In genomic region chr1:154772611-154773515, GRCh38 we compare ENCODE assay signal across 13 cellular contexts.
DNase-seq lines count a peak whose midpoint lies in the region; ATAC-seq and TF ChIP-seq lines count a peak whose summit lies in the region.
"Had no signal": no experiment of that assay in that cellular context is flagged by ENCODE, and none has a peak within 500 bp of the region (broad histone marks: within the 10 kb centered on the region; RNA-seq: fewer than 3 reads in every experiment).

No MANE protein-coding gene starts in this region.

- H4K20me1 ChIP-seq in DND-41 (ENCODE audit: insufficient read depth, low read length): no peaks in the 10 kb centered on the region

- CTCF ChIA-PET in CD4-positive, alpha-beta T cell (lab: Charles Lee): interaction anchor here (1.3 kb wide), 2 partner anchors 47 to 106 kb away, joined by 3 read pairs; no protein-coding TSS in a partner anchor
- CTCF ChIA-PET in T-cell (lab: Charles Lee): interaction anchor here in 1 of 2 donors (0.7 to 0.9 kb wide), 2 partner anchors 91 to 106 kb away, joined by 3 read pairs; no protein-coding TSS in a partner anchor

- no peak overlapping the region for H2AFZ ChIP-seq in DND-41 (ENCODE audit: low read depth, low read length)

- peak; percentile 39 for ATAC-seq in CD4-positive, alpha-beta T cell (ENCODE audit: poor library complexity)
- ATAC-seq in DND-41 (ENCODE audit: insufficient read depth, low read depth) (no peak), T-cell (replicated peaks in 1 of 4) (peak in 3 of 4 experiments; percentile 36 to 73 (median 52)), HG03342 (IDR thresholded peaks at IDR 0.05; ENCODE audit: unreplicated experiment) (no peak)

- no peaks in the 10 kb centered on the region for H3K27me3 Mint-ChIP-seq in CD4-positive, alpha-beta T cell
- H3K27me3 Mint-ChIP-seq in T-cell: no peaks in the 10 kb centered on the region
- H3K27me3 Mint-ChIP-seq in T-helper 2 cell treated with Interferon-gamma antibody and Interleukin-4, amounts not matched to agents 5 μg/mL and 100 μg/mL, for 36 hours (ENCODE audit: low read depth): no peaks in the 10 kb centered on the region
- H3K27me3 Mint-ChIP-seq: activated CD4-positive, alpha-beta T cell treated with anti-CD3 and anti-CD28 coated beads, Interleukin-2, amount 10 ng/mL, durations not matched to agents 24 days and 14 days had no signal

- no peaks in the 10 kb centered on the region for H3K27me3 ChIP-seq in CD4-positive, alpha-beta T cell (ENCODE audit: control insufficient read depth, insufficient read depth, low read length)
- H3K27me3 ChIP-seq in DND-41 (ENCODE audit: insufficient read depth, low read length, poor library complexity): peaks cover 5% of the 10 kb centered on the region
- no peaks in the 10 kb centered on the region for H3K27me3 ChIP-seq in effector memory CD4-positive, alpha-beta T cell (replicated peaks; ENCODE audit: control insufficient read depth, insufficient read depth, low read length, poor library complexity, severe bottlenecking)

- no peak overlapping the region for H3K4me3 ChIP-seq in DND-41 (ENCODE audit: low read depth in 1 of 2, low read length in 2 of 2)
- no peak overlapping the region for H3K4me3 ChIP-seq in effector memory CD4-positive, alpha-beta T cell (ENCODE audit: insufficient read depth, low read depth, low read length, poor library complexity, severe bottlenecking)
- H3K4me3 ChIP-seq: psoas muscle had no signal

- H3K27ac Mint-ChIP-seq in CD4-positive, alpha-beta T cell: no peak overlapping the region
- H3K27ac Mint-ChIP-seq in T-cell: no peak overlapping the region
- H3K27ac Mint-ChIP-seq in T-helper 2 cell treated with Interferon-gamma antibody and Interleukin-4, amounts not matched to agents 5 μg/mL and 100 μg/mL, for 36 hours: no peak overlapping the region
- H3K27ac Mint-ChIP-seq: activated CD4-positive, alpha-beta T cell treated with anti-CD3 and anti-CD28 coated beads, Interleukin-2, amount 10 ng/mL, durations not matched to agents 24 days and 14 days had no signal

- no peak overlapping the region for H3K4me3 Mint-ChIP-seq in CD4-positive, alpha-beta T cell
- no peak overlapping the region for H3K4me3 Mint-ChIP-seq in T-cell
- no peak overlapping the region for H3K4me3 Mint-ChIP-seq in T-helper 2 cell treated with Interferon-gamma antibody and Interleukin-4, amounts not matched to agents 5 μg/mL and 100 μg/mL, for 36 hours
- H3K4me3 Mint-ChIP-seq: activated CD4-positive, alpha-beta T cell treated with anti-CD3 and anti-CD28 coated beads, Interleukin-2, amount 10 ng/mL, durations not matched to agents 24 days and 14 days had no signal

- no peaks in the 10 kb centered on the region for H3K4me1 ChIP-seq in DND-41 (ENCODE audit: insufficient read depth, low read length)
- no peaks in the 10 kb centered on the region for H3K4me1 ChIP-seq in effector memory CD4-positive, alpha-beta T cell (ENCODE audit: control insufficient read depth, insufficient read depth, low read length, poor library complexity, severe bottlenecking)
- H3K4me1 ChIP-seq: psoas muscle had no signal

- H3K36me3 Mint-ChIP-seq in CD4-positive, alpha-beta T cell (ENCODE audit: low read depth): no peaks in the 10 kb centered on the region
- H3K36me3 Mint-ChIP-seq in T-cell: no peaks in the 10 kb centered on the region
- H3K36me3 Mint-ChIP-seq in T-helper 2 cell treated with Interferon-gamma antibody and Interleukin-4, amounts not matched to agents 5 μg/mL and 100 μg/mL, for 36 hours (ENCODE audit: low read depth): no peaks in the 10 kb centered on the region

- TF ChIP-seq CTCF in CD4-positive, alpha-beta T cell (IDR thresholded peaks at IDR 0.05): peak; percentile 22
- peak; percentile 12 for TF ChIP-seq CTCF in DND-41 (IDR thresholded peaks at IDR 0.05; ENCODE audit: borderline replicate concordance, extremely low read depth, low read length, poor library complexity, severe bottlenecking)

- no peaks in the 10 kb centered on the region for H3K9me3 Mint-ChIP-seq in CD4-positive, alpha-beta T cell
- H3K9me3 Mint-ChIP-seq in T-cell: no peaks in the 10 kb centered on the region
- H3K9me3 Mint-ChIP-seq in T-helper 2 cell treated with Interferon-gamma antibody and Interleukin-4, amounts not matched to agents 5 μg/mL and 100 μg/mL, for 36 hours: no peaks in the 10 kb centered on the region
- H3K9me3 Mint-ChIP-seq: activated CD4-positive, alpha-beta T cell treated with anti-CD3 and anti-CD28 coated beads, Interleukin-2, amount 10 ng/mL, durations not matched to agents 24 days and 14 days had no signal

- H3K4me1 Mint-ChIP-seq in CD4-positive, alpha-beta T cell (ENCODE audit: low read depth): no peaks in the 10 kb centered on the region
- peaks cover 0 to 6% (median 0%) of the 10 kb centered on the region in 3 donors for H3K4me1 Mint-ChIP-seq in T-cell
- peaks cover 2% of the 10 kb centered on the region for H3K4me1 Mint-ChIP-seq in T-helper 2 cell treated with Interferon-gamma antibody and Interleukin-4, amounts not matched to agents 5 μg/mL and 100 μg/mL, for 36 hours (ENCODE audit: low read depth)

- peak in 6 of 10 experiments; percentile 16 to 48 (median 31) for DNase-seq in CD4-positive, alpha-beta T cell
- DNase-seq in DND-41 (no peak), T-cell (peak in 16 of 34 experiments; percentile 10 to 47 (median 22)), iPS-NIHi11 (ENCODE audit: low spot score) (peak; percentile 63)
- DNase-seq in effector memory CD4-positive, alpha-beta T cell: no peak
- no peak for DNase-seq in T-helper 2 cell treated with Interferon-gamma antibody and Interleukin-4, amounts not matched to agents 5 μg/mL and 100 μg/mL, for 36 hours (ENCODE audit: low spot score)
- DNase-seq: activated CD4-positive, alpha-beta T cell treated with anti-CD3 and anti-CD28 coated beads, Interleukin-2, amount 10 ng/mL, durations not matched to agents 24 days and 14 days; COR-L47; islet precursor cell; KG1; NCI-H1694 treated with DMSO at 0.1 percent for 48 hours; psoas muscle had no signal

- no peaks in the 10 kb centered on the region for H3K79me2 ChIP-seq in DND-41 (ENCODE audit: insufficient read depth, low read length)

- intact Hi-C loops in CD4-positive, alpha-beta T cell (cut with DNase I, micrococcal nuclease): loop anchor here in 1 of 2 experiments (2.0 kb wide), 1 partner anchor 106 kb away; no protein-coding TSS in a partner anchor

- no peaks in the 10 kb centered on the region for H3K9me3 ChIP-seq in CD4-positive, alpha-beta T cell (ENCODE audit: control insufficient read depth, low read length)
- no peaks in the 10 kb centered on the region for H3K9me3 ChIP-seq in DND-41 (ENCODE audit: insufficient read depth, low read length, severe bottlenecking)
- H3K9me3 ChIP-seq in effector memory CD4-positive, alpha-beta T cell (ENCODE audit: control insufficient read depth, low read length): no peaks in the 10 kb centered on the region
- H3K9me3 ChIP-seq: psoas muscle had no signal

- H3K4me2 ChIP-seq in DND-41 (ENCODE audit: insufficient read depth, low read length): no peak overlapping the region

- H3K27ac ChIP-seq in CD4-positive, alpha-beta T cell (ENCODE audit: low read depth, low read length): no peak overlapping the region
- no peak overlapping the region for H3K27ac ChIP-seq in DND-41 (ENCODE audit: low read length)
- no peak overlapping the region for H3K27ac ChIP-seq in effector memory CD4-positive, alpha-beta T cell (ENCODE audit: insufficient read depth, low read length, poor library complexity, severe bottlenecking)
- H3K27ac ChIP-seq: psoas muscle had no signal

- no peaks in the 10 kb centered on the region for H3K36me3 ChIP-seq in DND-41 (ENCODE audit: insufficient read depth, low read length)
- H3K36me3 ChIP-seq in effector memory CD4-positive, alpha-beta T cell (ENCODE audit: control insufficient read depth, insufficient read depth, low read length): no peaks in the 10 kb centered on the region

- POLR2A ChIA-PET in CD4-positive, alpha-beta T cell (lab: Charles Lee): interaction anchor here (0.6 kb wide), 1 partner anchor 22 kb away, joined by 3 read pairs; no protein-coding TSS in a partner anchor
- POLR2A ChIA-PET in T-cell (lab: Charles Lee): no interaction called here

- no peak overlapping the region for H3K9ac ChIP-seq in DND-41 (ENCODE audit: low read depth, low read length)

Comparison
In these comparisons a context has a peak if more than half of its experiments do, and no peak if none do; other contexts are left out.
1. ATAC-seq: peak in CD4-positive, alpha-beta T cell (single experiment) and T-cell (3 of 4); none in DND-41 (single experiment) and HG03342 (single experiment).
2. DNase-seq: peak in CD4-positive, alpha-beta T cell (6 of 10) and iPS-NIHi11 (single experiment); none in DND-41 (single experiment), effector memory CD4-positive, alpha-beta T cell (0 of 3) and T-helper 2 cell treated with Interferon-gamma antibody and Interleukin-4, amounts not matched to agents 5 μg/mL and 100 μg/mL, for 36 hours (single experiment).